8 cellular contexts compared by ENCODE assay signal in the genomic region with DNA sequence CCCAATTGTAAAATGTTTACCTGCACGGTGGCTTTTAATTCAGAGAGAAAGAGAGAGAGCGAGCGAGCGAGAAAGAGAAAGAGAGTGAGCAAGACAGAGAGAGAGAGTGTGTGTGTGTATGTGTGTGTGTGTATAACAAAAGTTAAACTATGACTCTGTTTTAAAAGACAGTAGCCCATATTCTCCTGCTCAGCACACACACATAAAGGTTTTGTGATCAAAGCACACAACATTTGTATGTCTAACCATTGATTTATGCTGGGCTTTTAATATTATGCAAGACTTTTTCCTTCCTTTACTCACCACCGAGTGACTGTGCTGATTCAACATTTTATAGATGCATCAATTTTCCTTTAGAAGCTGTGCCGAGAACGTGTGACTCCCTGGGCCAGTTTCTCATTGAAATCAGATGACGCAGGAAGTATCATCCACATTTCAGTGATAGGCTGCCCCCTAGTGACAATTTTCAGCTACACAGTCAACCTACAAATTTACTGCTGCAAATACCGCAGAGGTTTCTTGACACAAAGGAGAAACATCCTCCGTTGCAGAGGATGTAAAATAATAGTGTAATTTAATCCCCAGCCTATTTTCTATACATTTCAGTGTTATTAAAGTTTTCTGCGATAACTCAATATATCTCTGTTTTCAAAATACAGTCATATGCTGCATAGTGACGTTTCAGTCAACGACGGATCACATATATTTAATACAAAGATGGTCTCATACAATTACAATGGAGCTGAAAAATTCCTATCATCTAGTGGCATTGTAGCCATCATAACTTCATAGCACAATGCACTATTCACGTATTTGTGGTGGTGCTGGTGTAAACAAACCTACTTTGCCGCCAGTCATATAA.
DNase-seq lines count a peak whose midpoint lies in the region; ATAC-seq and TF ChIP-seq lines count a peak whose summit lies in the region.

No MANE protein-coding gene starts in this region.

- POLR2A ChIA-PET in Caco-2 (lab: Charles Lee), result no interaction called here

- H3K4me3 ChIP-seq in Caco-2 (ENCODE audit: low read depth, low read length), result no peak overlapping the region
- peak overlapping the region; percentile 82 for H3K4me3 ChIP-seq in endocrine pancreas (ENCODE audit: control insufficient read depth, insufficient read depth, low read length)

- CTCF ChIA-PET in Caco-2 (lab: Charles Lee), result interaction anchor here (0.5 to 2.8 kb wide), 8 partner anchors 10 to 884 kb away, joined by 3 to 15 read pairs (median 9); no protein-coding TSS in a partner anchor

- peak; percentile 75 to 83 for TF ChIP-seq CTCF in Caco-2 (IDR thresholded peaks at IDR 0.05; ENCODE audit: insufficient read depth in 1 of 2, low read depth in 1 of 2, low read length in 1 of 2, severe bottlenecking in 1 of 2, unreplicated experiment in 1 of 2)

- no peaks in the 10 kb centered on the region for H3K36me3 Mint-ChIP-seq in Caco-2 (ENCODE audit: insufficient read depth, unreplicated experiment)

- H3K4me1 ChIP-seq in Caco-2 (0 out of 2 replicates have a peak, but pooled peaks cover 6% of the 10 kb centered on the region), endocrine pancreas (ENCODE audit: control insufficient read depth, insufficient read depth, low read length) (no peaks in the 10 kb centered on the region)

- no TSS peak for BruUV-seq in Caco-2 (replicated peaks; lab: Mats Ljungman, UMichigan)

- H3K27me3 Mint-ChIP-seq in Caco-2 (ENCODE audit: insufficient read depth, unreplicated experiment), result no peaks in the 10 kb centered on the region

- H3K9me3 Mint-ChIP-seq in Caco-2 (ENCODE audit: unreplicated experiment), result no peaks in the 10 kb centered on the region

- H3K27ac Mint-ChIP-seq in Caco-2 (ENCODE audit: unreplicated experiment), result no peak overlapping the region

- intact Hi-C loops in Caco-2 (cut with micrococcal nuclease; ENCODE audit: unreplicated experiment), result loop anchor here (1.0 to 5.0 kb wide), 6 partner anchors 69 to 884 kb away; no protein-coding TSS in a partner anchor

- H3K9me3 ChIP-seq in Caco-2, result no peaks in the 10 kb centered on the region
- H3K9me3 ChIP-seq in endocrine pancreas (ENCODE audit: control insufficient read depth, low read length), result no peaks in the 10 kb centered on the region

- H3K4me3 Mint-ChIP-seq in Caco-2 (ENCODE audit: unreplicated experiment), result peak overlapping the region; percentile 1

- no peaks in the 10 kb centered on the region for H3K27me3 ChIP-seq in Caco-2 (replicated peaks; ENCODE audit: control insufficient read depth, insufficient read depth, low read length)
- no peaks in the 10 kb centered on the region for H3K27me3 ChIP-seq in endocrine pancreas (ENCODE audit: control insufficient read depth, insufficient read depth, low read length)

- no peak overlapping the region for H3K9ac ChIP-seq in endocrine pancreas (ENCODE audit: control insufficient read depth, insufficient read depth, low read length)

- H3K4me1 Mint-ChIP-seq in Caco-2 (ENCODE audit: low read depth, unreplicated experiment), result peaks cover 7% of the 10 kb centered on the region

- ATAC-seq in GM19467 (IDR thresholded peaks at IDR 0.05; ENCODE audit: unreplicated experiment), result peak; percentile 92
- ATAC-seq in HG03565 (IDR thresholded peaks at IDR 0.05; ENCODE audit: unreplicated experiment), result peak; percentile 87

- peak; percentile 65 to 79 for DNase-seq in Caco-2
- peak; percentile 38 for DNase-seq in NCI-H82 treated with DMSO at 0.1 percent for 48 hours (lab: John Stamatoyannopoulos, UW; ENCODE audit: unreplicated experiment)
- DNase-seq in activated CD8-positive, alpha-beta memory T cell treated with anti-CD3 and anti-CD28 coated beads for 1 hour (ENCODE audit: extremely low read depth in 1 of 2, low read depth in 1 of 2), result peak; percentile 25 to 29
- peak; percentile 84 for DNase-seq in middle frontal gyrus (ENCODE audit: extremely low spot score, low spot score)
- DNase-seq in stimulated activated CD8-positive, alpha-beta memory T cell treated with anti-CD3 and anti-CD28 coated beads, Interleukin-4, amount 100 ng/mL, for 1 hour (ENCODE audit: low read depth in 2 of 2, low spot score in 1 of 2), result peak; percentile 25 to 43

- H3K36me3 ChIP-seq in Caco-2 (ENCODE audit: control insufficient read depth, insufficient read depth, low read length) (no peaks in the 10 kb centered on the region), endocrine pancreas (ENCODE audit: control insufficient read depth, insufficient read depth, low read length) (no peaks in the 10 kb centered on the region)

Comparison
In these comparisons a context has a peak if more than half of its experiments do, and no peak if none do; other contexts are left out.
1. DNase-seq: peak in every context shown above with its lines; median percentile 84 in middle frontal gyrus; 72 in Caco-2; 38 in NCI-H82 treated with DMSO at 0.1 percent for 48 hours; 34 in stimulated activated CD8-positive, alpha-beta memory T cell treated with anti-CD3 and anti-CD28 coated beads, Interleukin-4, amount 100 ng/mL, for 1 hour; 27 in activated CD8-positive, alpha-beta memory T cell treated with anti-CD3 and anti-CD28 coated beads for 1 hour.